In genomic region chr15:59886476-59886875, GRCh38 we compare ENCODE assay signal across 13 cellular contexts.
"Had no signal": no experiment of that assay in that cellular context is flagged by ENCODE, and none has a peak within 500 bp of the region (broad histone marks: within the 10 kb centered on the region; RNA-seq: fewer than 3 reads in every experiment).

No MANE protein-coding gene starts in this region.

- H3K9me3 ChIP-seq: colonic mucosa, testis, upper lobe of right lung had no signal

- H3K36me3 ChIP-seq: colonic mucosa, upper lobe of right lung had no signal

- H3K36me3 Mint-ChIP-seq: activated naive CD4-positive, alpha-beta T cell treated with anti-CD3 and anti-CD28 coated beads, Interleukin-2, amount 10 ng/mL, durations not matched to agents 7 days and 5 days had no signal

- H3K4me3 Mint-ChIP-seq: activated CD4-positive, alpha-beta T cell treated with anti-CD3 and anti-CD28 coated beads, Interleukin-2, amount 10 ng/mL, durations not matched to agents 24 days and 14 days; activated naive CD4-positive, alpha-beta T cell treated with anti-CD3 and anti-CD28 coated beads, Interleukin-2, amount 10 ng/mL, durations not matched to agents 7 days and 5 days; activated T-helper 17 cell treated with anti-CD3 and anti-CD28 coated beads, Interleukin-2, amount 50 U/mL, for 72 hours; stimulated activated naive CD8-positive, alpha-beta T cell treated with anti-CD3 and anti-CD28 coated beads, Interleukin-15, amount 100 ng/mL, for 72 hours had no signal

- H3K9me3 Mint-ChIP-seq: activated CD4-positive, alpha-beta T cell treated with anti-CD3 and anti-CD28 coated beads, Interleukin-2, amount 10 ng/mL, durations not matched to agents 24 days and 14 days; activated T-helper 17 cell treated with anti-CD3 and anti-CD28 coated beads, Interleukin-2, amount 50 U/mL, for 72 hours; stimulated activated naive CD8-positive, alpha-beta T cell treated with anti-CD3 and anti-CD28 coated beads, Interleukin-15, amount 100 ng/mL, for 72 hours had no signal

- H3K27ac Mint-ChIP-seq: activated CD4-positive, alpha-beta T cell treated with anti-CD3 and anti-CD28 coated beads, Interleukin-2, amount 10 ng/mL, durations not matched to agents 24 days and 14 days; activated naive CD4-positive, alpha-beta T cell treated with anti-CD3 and anti-CD28 coated beads, Interleukin-2, amount 10 ng/mL, durations not matched to agents 7 days and 5 days; activated T-helper 17 cell treated with anti-CD3 and anti-CD28 coated beads, Interleukin-2, amount 50 U/mL, for 72 hours; stimulated activated naive CD8-positive, alpha-beta T cell treated with anti-CD3 and anti-CD28 coated beads, Interleukin-15, amount 100 ng/mL, for 72 hours had no signal

- H3K4me3 ChIP-seq: colonic mucosa, testis, upper lobe of right lung had no signal

- H3K4me1 Mint-ChIP-seq: activated CD4-positive, alpha-beta T cell treated with anti-CD3 and anti-CD28 coated beads, Interleukin-2, amount 10 ng/mL, durations not matched to agents 24 days and 14 days; activated naive CD4-positive, alpha-beta T cell treated with anti-CD3 and anti-CD28 coated beads, Interleukin-2, amount 10 ng/mL, durations not matched to agents 7 days and 5 days; activated T-helper 17 cell treated with anti-CD3 and anti-CD28 coated beads, Interleukin-2, amount 50 U/mL, for 72 hours had no signal

- H3K27ac ChIP-seq: colonic mucosa, parathyroid adenoma, testis, upper lobe of right lung had no signal

- DNase-seq: activated CD4-positive, alpha-beta T cell treated with anti-CD3 and anti-CD28 coated beads, Interleukin-2, amount 10 ng/mL, durations not matched to agents 24 days and 14 days; activated CD8-positive, alpha-beta memory T cell treated with anti-CD3 and anti-CD28 coated beads for 24 hours; activated naive CD4-positive, alpha-beta T cell treated with anti-CD3 and anti-CD28 coated beads, Interleukin-2, amount 10 ng/mL, durations not matched to agents 7 days and 5 days; activated T-cell treated with anti-CD3 and anti-CD28 coated beads for 4 hours; colonic mucosa; kidney; left ventricle myocardium superior; stimulated activated CD4-positive, alpha-beta T cell treated with anti-CD3 and anti-CD28 coated beads, Interleukin-4, amount 100 ng/mL, for 1 hour; stimulated activated naive CD8-positive, alpha-beta T cell treated with anti-CD3 and anti-CD28 coated beads, Interleukin-15, amount 100 ng/mL, for 72 hours; testis; upper lobe of right lung had no signal

- ATAC-seq: activated T-helper 17 cell treated with anti-CD3 and anti-CD28 coated beads, Interleukin-2, amount 50 U/mL, for 72 hours; left ventricle myocardium superior; stimulated activated naive CD8-positive, alpha-beta T cell treated with anti-CD3 and anti-CD28 coated beads, Interleukin-15, amount 100 ng/mL, for 72 hours; upper lobe of right lung had no signal

- H3K4me1 ChIP-seq: colonic mucosa, parathyroid adenoma, upper lobe of right lung had no signal
